19 cellular contexts compared by ENCODE assay signal in the genomic region with DNA sequence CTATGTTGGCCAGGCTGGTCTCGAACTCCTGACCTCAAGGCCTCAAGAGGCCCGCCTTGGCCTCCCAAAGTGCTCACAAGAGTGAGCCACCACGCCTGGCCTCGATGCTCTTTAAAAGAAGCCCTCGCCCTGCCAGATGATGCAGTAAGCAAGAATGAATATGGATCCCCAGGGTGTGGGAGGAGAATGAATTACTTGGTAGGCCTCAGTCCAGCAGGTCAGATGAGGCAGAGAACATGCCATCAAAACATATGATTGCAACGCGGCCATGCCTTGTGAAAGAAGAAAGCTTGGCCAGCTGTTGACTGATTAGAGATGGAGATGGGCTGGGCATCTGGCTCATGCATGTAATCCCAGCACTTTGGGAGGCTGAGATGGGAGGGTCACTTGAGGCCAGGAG.
DNase-seq lines count a peak whose midpoint lies in the region; ATAC-seq and TF ChIP-seq lines count a peak whose summit lies in the region.
"Had no signal": no experiment of that assay in that cellular context is flagged by ENCODE, and none has a peak within 500 bp of the region (broad histone marks: within the 10 kb centered on the region; RNA-seq: fewer than 3 reads in every experiment).

No MANE protein-coding gene starts in this region.

- peaks cover 12% of the 10 kb centered on the region for H3K4me1 Mint-ChIP-seq in T-helper 17 cell
- peaks cover 36 to 79% of the 10 kb centered on the region in 2 donors for H3K4me1 Mint-ChIP-seq in stimulated activated naive B cell treated with anti-CD40 and anti-IgM and Interleukin-4, amounts not matched to agents 10 μg/mL and 1 μg/mL and 100 μg/mL, for 72 hours
- H3K4me1 Mint-ChIP-seq: nephron progenitor cell had no signal

- TF ChIP-seq CTCF in lower leg skin (IDR thresholded peaks at IDR 0.05), result no peak
- TF ChIP-seq CTCF in tibial artery (IDR thresholded peaks at IDR 0.05), result no peak

- no peak for TF ChIP-seq POLR2A in lower leg skin (IDR thresholded peaks at IDR 0.05)

- no peaks in the 10 kb centered on the region for H3K27me3 ChIP-seq in tibial artery
- H3K27me3 ChIP-seq in HAP-1 (ENCODE audit: low read depth), result no peaks in the 10 kb centered on the region
- H3K27me3 ChIP-seq: BLaER1 had no signal

- peak overlapping the region in 1 of 2 donors; percentile 46 for H3K27ac ChIP-seq in tibial artery
- H3K27ac ChIP-seq: BLaER1 had no signal

- H3K9me3 Mint-ChIP-seq in stimulated activated naive B cell treated with anti-CD40 and anti-IgM and Interleukin-4, amounts not matched to agents 10 μg/mL and 1 μg/mL and 100 μg/mL, for 72 hours, result peaks cover 3 to 6% of the 10 kb centered on the region in 2 donors

- DNase-seq in T-helper 17 cell (no peak), fibroblast of gingiva (ENCODE audit: low read depth) (peak; percentile 75), lower leg skin (ENCODE audit: low spot score in 2 of 2) (peak; percentile 79 to 92), tibial artery (peak; percentile 88 to 90), NCI-H510A treated with DMSO at 0.1 percent for 48 hours (lab: John Stamatoyannopoulos, UW) (no peak), HAP-1 (ENCODE audit: low spot score in 2 of 2) (no peak)
- no peak for DNase-seq in stimulated activated naive B cell treated with anti-CD40 and anti-IgM and Interleukin-4, amounts not matched to agents 10 μg/mL and 1 μg/mL and 100 μg/mL, for 72 hours
- DNase-seq: activated CD4-positive, alpha-beta T cell treated with anti-CD3 and anti-CD28 coated beads, Interleukin-2, amount 50 U/mL, for 4 hours; activated naive CD8-positive, alpha-beta T cell treated with anti-CD3 and anti-CD28 coated beads, Interleukin-2, amount 10 ng/mL, durations not matched to agents 7 days and 5 days; activated T-cell treated with anti-CD3 and anti-CD28 coated beads, Interleukin-2, amount 50 U/mL, for 48 hours; DMS153; effector memory CD8-positive, alpha-beta T cell; KG1; NCI-H1092; NCI-H69; nephron progenitor cell; stimulated activated CD4-positive, alpha-beta T cell treated with anti-CD3 and anti-CD28 coated beads, Interleukin-2, amount 100 ng/mL, for 24 hours had no signal

- H3K4me1 ChIP-seq in tibial artery (peaks cover 0 to 38% (median 1%) of the 10 kb centered on the region in 4 donors), HAP-1 (no peaks in the 10 kb centered on the region)

- intact Hi-C loops in lower leg skin (cut with DNase I; ENCODE audit: low total_unique reads) (no loop called here), tibial artery (cut with DNase I; ENCODE audit: low total_unique reads) (no loop called here)

- H3K9me3 ChIP-seq in T-helper 17 cell (ENCODE audit: control insufficient read depth, low read length, poor library complexity, severe bottlenecking) (no peaks in the 10 kb centered on the region), tibial artery (no peaks in the 10 kb centered on the region), HAP-1 (no peaks in the 10 kb centered on the region)
- H3K9me3 ChIP-seq: BLaER1 had no signal

- no peak overlapping the region for H3K4me3 Mint-ChIP-seq in T-helper 17 cell
- H3K4me3 Mint-ChIP-seq in stimulated activated naive B cell treated with anti-CD40 and anti-IgM and Interleukin-4, amounts not matched to agents 10 μg/mL and 1 μg/mL and 100 μg/mL, for 72 hours, result no peak overlapping the region
- H3K4me3 Mint-ChIP-seq: activated naive CD8-positive, alpha-beta T cell treated with anti-CD3 and anti-CD28 coated beads, Interleukin-2, amount 10 ng/mL, durations not matched to agents 7 days and 5 days; effector memory CD8-positive, alpha-beta T cell; nephron progenitor cell had no signal

- in situ Hi-C loops in HAP-1 (cut with MboI; ENCODE audit: low sequenced_read_pairs), result no loop called here

- H3K36me3 ChIP-seq in tibial artery, result no peaks in the 10 kb centered on the region
- H3K36me3 ChIP-seq in HAP-1 (replicated peaks), result no peaks in the 10 kb centered on the region
- H3K36me3 ChIP-seq: BLaER1 had no signal

- WGBS in lower leg skin, 2 donors, result 61 to 64% methylated on average over 7 of the region's 7 CpGs

- H3K27ac Mint-ChIP-seq in T-helper 17 cell, result peak overlapping the region; percentile 59
- H3K27ac Mint-ChIP-seq in stimulated activated naive B cell treated with anti-CD40 and anti-IgM and Interleukin-4, amounts not matched to agents 10 μg/mL and 1 μg/mL and 100 μg/mL, for 72 hours, result no peak overlapping the region
- H3K27ac Mint-ChIP-seq: activated naive CD8-positive, alpha-beta T cell treated with anti-CD3 and anti-CD28 coated beads, Interleukin-2, amount 10 ng/mL, durations not matched to agents 7 days and 5 days; nephron progenitor cell had no signal

- ATAC-seq in T-helper 17 cell (no peak), HG03565 (IDR thresholded peaks at IDR 0.05; ENCODE audit: unreplicated experiment) (no peak)
- ATAC-seq in stimulated activated naive B cell treated with anti-CD40 and anti-IgM and Interleukin-4, amounts not matched to agents 10 μg/mL and 1 μg/mL and 100 μg/mL, for 72 hours (replicated peaks), result no peak
- ATAC-seq: effector memory CD8-positive, alpha-beta T cell had no signal

- H3K4me3 ChIP-seq in lower leg skin (ENCODE audit: low read depth, poor library complexity, severe bottlenecking), result no peak overlapping the region
- H3K4me3 ChIP-seq in tibial artery, result no peak overlapping the region
- H3K4me3 ChIP-seq in HAP-1, result no peak overlapping the region
- H3K4me3 ChIP-seq: BLaER1 had no signal

- no peaks in the 10 kb centered on the region for H3K27me3 Mint-ChIP-seq in T-helper 17 cell
- H3K27me3 Mint-ChIP-seq in stimulated activated naive B cell treated with anti-CD40 and anti-IgM and Interleukin-4, amounts not matched to agents 10 μg/mL and 1 μg/mL and 100 μg/mL, for 72 hours, result no peaks in the 10 kb centered on the region
- H3K27me3 Mint-ChIP-seq: effector memory CD8-positive, alpha-beta T cell had no signal

- no peaks in the 10 kb centered on the region for H3K36me3 Mint-ChIP-seq in T-helper 17 cell (ENCODE audit: low read depth)
- H3K36me3 Mint-ChIP-seq in stimulated activated naive B cell treated with anti-CD40 and anti-IgM and Interleukin-4, amounts not matched to agents 10 μg/mL and 1 μg/mL and 100 μg/mL, for 72 hours, result peaks cover 7 to 14% of the 10 kb centered on the region in 2 donors

Comparison
In these comparisons a context has a peak if more than half of its experiments do, and no peak if none do; other contexts are left out.
1. DNase-seq: peak in fibroblast of gingiva (single experiment), lower leg skin (2 of 2) and tibial artery (2 of 2); none in T-helper 17 cell (0 of 3), stimulated activated naive B cell treated with anti-CD40 and anti-IgM and Interleukin-4, amounts not matched to agents 10 μg/mL and 1 μg/mL and 100 μg/mL, for 72 hours (single experiment), NCI-H510A treated with DMSO at 0.1 percent for 48 hours (single experiment) and HAP-1 (0 of 2).